Comparison of ENCODE assay signal across 1 cellular context in genomic region chr19:6697291-6697690, GRCh38.
TF ChIP-seq lines count a peak whose summit lies in the region.

No MANE protein-coding gene starts in this region.

TF ChIP-seq in K562, 482 proteins besides CTCF, POLR2A, EP300 and RAD21 (continues in another document):
- TF ChIP-seq SRSF9 (IDR thresholded peaks at IDR 0.05; ENCODE audit: borderline replicate concordance, low read depth, low read length): no peak
- TF ChIP-seq ZBTB7A (IDR thresholded peaks at IDR 0.05; ENCODE audit: borderline replicate concordance, control insufficient read depth, low read depth, low read length): no peak
- no peak for TF ChIP-seq BHLHE40 (IDR thresholded peaks at IDR 0.05; ENCODE audit: low read length)
- TF ChIP-seq RBM15 (IDR thresholded peaks at IDR 0.05; ENCODE audit: insufficient read depth, low read length): no peak
- TF ChIP-seq TGIF2 (CRISPR knock-in tag; IDR thresholded peaks at IDR 0.05): no peak
- TF ChIP-seq XRCC3 (IDR thresholded peaks at IDR 0.05): no peak
- TF ChIP-seq ZNF384 (IDR thresholded peaks at IDR 0.05; ENCODE audit: low read depth, low read length): no peak
- TF ChIP-seq ZNF639 (CRISPR knock-in tag; conservative IDR thresholded peaks at IDR 0.05 in 1 of 2, IDR thresholded peaks at IDR 0.05 in 1 of 2): no peak
- TF ChIP-seq ETV1 (tag; conservative IDR thresholded peaks at IDR 0.05; ENCODE audit: low read depth): 0 out of 2 replicates have a peak, but pooled peaks have one; percentile 19
- TF ChIP-seq CREM (IDR thresholded peaks at IDR 0.05; ENCODE audit: low read depth): peak; percentile 12; the same call in 1 of the 2 replicates
- TF ChIP-seq, protein P1, sequence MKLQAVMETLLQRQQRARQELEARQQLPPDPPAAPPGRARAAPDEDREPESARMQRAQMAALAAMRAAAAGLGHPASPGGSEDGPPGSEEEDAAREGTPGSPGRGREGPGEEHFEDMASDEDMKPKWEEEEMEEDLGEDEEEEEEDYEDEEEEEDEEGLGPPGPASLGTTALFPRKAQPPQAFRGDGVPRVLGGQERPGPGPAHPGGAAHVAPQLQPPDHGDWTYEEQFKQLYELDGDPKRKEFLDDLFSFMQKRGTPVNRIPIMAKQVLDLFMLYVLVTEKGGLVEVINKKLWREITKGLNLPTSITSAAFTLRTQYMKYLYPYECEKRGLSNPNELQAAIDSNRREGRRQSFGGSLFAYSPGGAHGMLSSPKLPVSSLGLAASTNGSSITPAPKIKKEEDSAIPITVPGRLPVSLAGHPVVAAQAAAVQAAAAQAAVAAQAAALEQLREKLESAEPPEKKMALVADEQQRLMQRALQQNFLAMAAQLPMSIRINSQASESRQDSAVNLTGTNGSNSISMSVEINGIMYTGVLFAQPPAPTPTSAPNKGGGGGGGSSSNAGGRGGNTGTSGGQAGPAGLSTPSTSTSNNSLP (IDR thresholded peaks at IDR 0.05; ENCODE audit: borderline replicate concordance, low read depth, low read length): no peak
- no peak for TF ChIP-seq ZFP36 (IDR thresholded peaks at IDR 0.05; ENCODE audit: low read depth, low read length, partially characterized antibody)
- no peak for TF ChIP-seq NCOR1 (IDR thresholded peaks at IDR 0.05)
- TF ChIP-seq, protein P2, sequence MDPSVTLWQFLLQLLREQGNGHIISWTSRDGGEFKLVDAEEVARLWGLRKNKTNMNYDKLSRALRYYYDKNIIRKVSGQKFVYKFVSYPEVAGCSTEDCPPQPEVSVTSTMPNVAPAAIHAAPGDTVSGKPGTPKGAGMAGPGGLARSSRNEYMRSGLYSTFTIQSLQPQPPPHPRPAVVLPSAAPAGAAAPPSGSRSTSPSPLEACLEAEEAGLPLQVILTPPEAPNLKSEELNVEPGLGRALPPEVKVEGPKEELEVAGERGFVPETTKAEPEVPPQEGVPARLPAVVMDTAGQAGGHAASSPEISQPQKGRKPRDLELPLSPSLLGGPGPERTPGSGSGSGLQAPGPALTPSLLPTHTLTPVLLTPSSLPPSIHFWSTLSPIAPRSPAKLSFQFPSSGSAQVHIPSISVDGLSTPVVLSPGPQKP (CRISPR knock-in tag; IDR thresholded peaks at IDR 0.05): no peak
- TF ChIP-seq MYBL2 (IDR thresholded peaks at IDR 0.05; ENCODE audit: low read depth): no peak
- TF ChIP-seq MYBL2 (CRISPR knock-in tag; IDR thresholded peaks at IDR 0.05; ENCODE audit: borderline replicate concordance): no peak
- no peak for TF ChIP-seq TCF7 (IDR thresholded peaks at IDR 0.05; ENCODE audit: borderline replicate concordance)
- no peak for TF ChIP-seq CBFB (CRISPR knock-in tag; IDR thresholded peaks at IDR 0.05)
- TF ChIP-seq ZNF121 (CRISPR knock-in tag; conservative IDR thresholded peaks at IDR 0.05): no peak
- TF ChIP-seq ZNF644 (tag; IDR thresholded peaks at IDR 0.05; ENCODE audit: low read depth): no peak
- TF ChIP-seq IRF2 (CRISPR knock-in tag; IDR thresholded peaks at IDR 0.05): no peak
- peak; percentile 52; the same call in 1 of the 2 replicates for TF ChIP-seq L3MBTL2 (IDR thresholded peaks at IDR 0.05)
- peak; percentile 52 for TF ChIP-seq ATF7 (IDR thresholded peaks at IDR 0.05)
- no peak for TF ChIP-seq NFIX (CRISPR knock-in tag; IDR thresholded peaks at IDR 0.05; ENCODE audit: low read depth)
- no peak for TF ChIP-seq TSHZ1 (CRISPR knock-in tag; IDR thresholded peaks at IDR 0.05)
- TF ChIP-seq POU5F1 (IDR thresholded peaks at IDR 0.05; ENCODE audit: borderline replicate concordance, low read depth, low read length, partially characterized antibody): no peak
- TF ChIP-seq ZNF507 (tag; conservative IDR thresholded peaks at IDR 0.05): no peak
- no peak for TF ChIP-seq SPI1 (IDR thresholded peaks at IDR 0.05; ENCODE audit: borderline replicate concordance, low read depth, low read length)
- no peak for TF ChIP-seq ZNF232 (CRISPR knock-in tag; IDR thresholded peaks at IDR 0.05)
- TF ChIP-seq CHD1 (IDR thresholded peaks at IDR 0.05; ENCODE audit: low read length): no peak
- no peak for TF ChIP-seq GATAD2B (IDR thresholded peaks at IDR 0.05; ENCODE audit: borderline replicate concordance)
- TF ChIP-seq CTCFL (IDR thresholded peaks at IDR 0.05; ENCODE audit: borderline replicate concordance, insufficient read depth, low read depth, low read length, poor library complexity, severe bottlenecking): no peak
- TF ChIP-seq GABPA (tag; conservative IDR thresholded peaks at IDR 0.05; ENCODE audit: low read depth): no peak
- TF ChIP-seq FOXA3 (CRISPR knock-in tag; conservative IDR thresholded peaks at IDR 0.05 in 1 of 2, IDR thresholded peaks at IDR 0.05 in 1 of 2): no peak
- no peak for TF ChIP-seq ZNF444 (CRISPR knock-in tag; IDR thresholded peaks at IDR 0.05)
- TF ChIP-seq, protein P3, sequence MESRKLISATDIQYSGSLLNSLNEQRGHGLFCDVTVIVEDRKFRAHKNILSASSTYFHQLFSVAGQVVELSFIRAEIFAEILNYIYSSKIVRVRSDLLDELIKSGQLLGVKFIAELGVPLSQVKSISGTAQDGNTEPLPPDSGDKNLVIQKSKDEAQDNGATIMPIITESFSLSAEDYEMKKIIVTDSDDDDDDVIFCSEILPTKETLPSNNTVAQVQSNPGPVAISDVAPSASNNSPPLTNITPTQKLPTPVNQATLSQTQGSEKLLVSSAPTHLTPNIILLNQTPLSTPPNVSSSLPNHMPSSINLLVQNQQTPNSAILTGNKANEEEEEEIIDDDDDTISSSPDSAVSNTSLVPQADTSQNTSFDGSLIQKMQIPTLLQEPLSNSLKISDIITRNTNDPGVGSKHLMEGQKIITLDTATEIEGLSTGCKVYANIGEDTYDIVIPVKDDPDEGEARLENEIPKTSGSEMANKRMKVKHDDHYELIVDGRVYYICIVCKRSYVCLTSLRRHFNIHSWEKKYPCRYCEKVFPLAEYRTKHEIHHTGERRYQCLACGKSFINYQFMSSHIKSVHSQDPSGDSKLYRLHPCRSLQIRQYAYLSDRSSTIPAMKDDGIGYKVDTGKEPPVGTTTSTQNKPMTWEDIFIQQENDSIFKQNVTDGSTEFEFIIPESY (CRISPR knock-in tag; IDR thresholded peaks at IDR 0.05): peak; percentile 83
- TF ChIP-seq ZNF24 (IDR thresholded peaks at IDR 0.05): 0 out of 2 replicates have a peak, but pooled peaks have one; percentile 20
- TF ChIP-seq PRDM10 (IDR thresholded peaks at IDR 0.05; ENCODE audit: partially characterized antibody): peak; percentile 96
- TF ChIP-seq SRSF7 (optimal IDR thresholded peaks at IDR 0.05; ENCODE audit: low read depth, low read length): no peak
- TF ChIP-seq HDAC2 (IDR thresholded peaks at IDR 0.05): no peak
- TF ChIP-seq, protein P4, sequence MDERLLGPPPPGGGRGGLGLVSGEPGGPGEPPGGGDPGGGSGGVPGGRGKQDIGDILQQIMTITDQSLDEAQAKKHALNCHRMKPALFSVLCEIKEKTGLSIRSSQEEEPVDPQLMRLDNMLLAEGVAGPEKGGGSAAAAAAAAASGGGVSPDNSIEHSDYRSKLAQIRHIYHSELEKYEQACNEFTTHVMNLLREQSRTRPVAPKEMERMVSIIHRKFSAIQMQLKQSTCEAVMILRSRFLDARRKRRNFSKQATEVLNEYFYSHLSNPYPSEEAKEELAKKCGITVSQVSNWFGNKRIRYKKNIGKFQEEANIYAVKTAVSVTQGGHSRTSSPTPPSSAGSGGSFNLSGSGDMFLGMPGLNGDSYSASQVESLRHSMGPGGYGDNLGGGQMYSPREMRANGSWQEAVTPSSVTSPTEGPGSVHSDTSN (CRISPR knock-in tag; IDR thresholded peaks at IDR 0.05; ENCODE audit: low read depth): no peak
- TF ChIP-seq, protein P4 (tag; conservative IDR thresholded peaks at IDR 0.05; ENCODE audit: low read depth): no peak
- TF ChIP-seq NR3C1 (CRISPR knock-in tag; IDR thresholded peaks at IDR 0.05): no peak
- TF ChIP-seq SUPT5H (IDR thresholded peaks at IDR 0.05): no peak
- TF ChIP-seq GABPB1 (CRISPR knock-in tag; IDR thresholded peaks at IDR 0.05): no peak
- no peak for TF ChIP-seq NCOA2 (IDR thresholded peaks at IDR 0.05; ENCODE audit: partially characterized antibody in 2 of 2)
- no peak for TF ChIP-seq ZNF511 (CRISPR knock-in tag; IDR thresholded peaks at IDR 0.05)
